ENCODE assay signal across 17 cellular contexts in the genomic region with DNA sequence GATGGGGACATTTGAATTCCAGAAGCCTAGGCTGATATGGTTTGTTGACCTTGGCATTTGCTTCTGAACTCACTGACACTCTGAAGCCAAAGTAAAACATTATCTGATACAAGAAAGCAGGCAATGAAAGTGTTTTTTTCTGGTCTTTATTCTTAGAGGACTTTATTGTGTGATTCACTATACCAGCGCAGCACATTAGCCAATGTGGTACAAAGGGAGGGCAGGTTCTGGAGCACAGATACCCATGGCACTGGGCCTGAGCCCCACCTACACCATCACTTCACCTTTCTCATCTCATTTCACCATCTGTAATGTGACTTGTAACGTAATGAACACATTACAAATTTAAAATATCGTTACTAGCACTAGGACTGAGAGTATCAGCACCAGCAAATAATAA.
DNase-seq lines count a peak whose midpoint lies in the region; ATAC-seq and TF ChIP-seq lines count a peak whose summit lies in the region.
"Had no signal": no experiment of that assay in that cellular context is flagged by ENCODE, and none has a peak within 500 bp of the region (broad histone marks: within the 10 kb centered on the region; RNA-seq: fewer than 3 reads in every experiment).

No MANE protein-coding gene starts in this region.

- no peaks in the 10 kb centered on the region for H3K36me3 ChIP-seq in PC-9 (ENCODE audit: low read depth)
- no peaks in the 10 kb centered on the region for H3K36me3 ChIP-seq in stomach
- H3K36me3 ChIP-seq: BLaER1 treated with 17β-estradiol and CSF1 and Interleukin-3, amounts not matched to agents 10 nM and 100 nM; esophagus squamous epithelium; lower lobe of right lung had no signal

- no TSS peak for BruUV-seq in PC-9 (replicated peaks; lab: Mats Ljungman, UMichigan)

- no peaks in the 10 kb centered on the region for H3K9me2 ChIP-seq in PC-9 (ENCODE audit: insufficient read depth)

- POLR2A ChIA-PET in PC-9 (lab: Charles Lee; ENCODE audit: unreplicated experiment): no interaction called here

- H3K4me3 Mint-ChIP-seq in activated naive CD8-positive, alpha-beta T cell treated with anti-CD3 and anti-CD28 coated beads for 36 hours: no peak overlapping the region
- H3K4me3 Mint-ChIP-seq: activated B cell treated with CpG ODN at 0.5 μM for 24 hours; activated naive CD4-positive, alpha-beta T cell treated with anti-CD3 and anti-CD28 coated beads, Interleukin-2, amount 10 ng/mL, durations not matched to agents 7 days and 5 days had no signal

- peak overlapping the region; percentile 96; the same call in 1 of the 2 replicates for H3K27ac ChIP-seq in PC-9
- peak overlapping the region; percentile 62 for H3K27ac ChIP-seq in cingulate gyrus (ENCODE audit: low read depth, low read length)
- peak overlapping the region in 4 of 5 donors; percentile 50 to 69 (median 64) for H3K27ac ChIP-seq in stomach
- H3K27ac ChIP-seq: lower lobe of right lung had no signal

- no peak for TF ChIP-seq EP300 in stomach (IDR thresholded peaks at IDR 0.05)

- H3K27me3 ChIP-seq in PC-9 (ENCODE audit: insufficient read depth, low read depth) (no peaks in the 10 kb centered on the region), stomach (no peaks in the 10 kb centered on the region)
- H3K27me3 ChIP-seq: BLaER1 treated with 17β-estradiol and CSF1 and Interleukin-3, amounts not matched to agents 10 nM and 100 nM; esophagus squamous epithelium had no signal

- H3K9me3 ChIP-seq in PC-9 (ENCODE audit: insufficient read depth, low read depth): peaks cover 7% of the 10 kb centered on the region; the same call in 1 of the 2 replicates
- H3K9me3 ChIP-seq in stomach: no peaks in the 10 kb centered on the region
- H3K9me3 ChIP-seq: esophagus squamous epithelium, lower lobe of right lung had no signal

- H3K4me2 ChIP-seq in PC-9: no peak overlapping the region

- TF ChIP-seq POLR2A in stomach (IDR thresholded peaks at IDR 0.05): no peak

- H3K27ac Mint-ChIP-seq in activated naive CD8-positive, alpha-beta T cell treated with anti-CD3 and anti-CD28 coated beads for 36 hours: no peak overlapping the region
- H3K27ac Mint-ChIP-seq: activated B cell treated with CpG ODN at 0.5 μM for 24 hours; activated naive CD4-positive, alpha-beta T cell treated with anti-CD3 and anti-CD28 coated beads, Interleukin-2, amount 10 ng/mL, durations not matched to agents 7 days and 5 days had no signal

- H3K4me1 ChIP-seq in PC-9 (replicated peaks; ENCODE audit: insufficient read depth): peaks cover 47% of the 10 kb centered on the region
- peaks cover 18 to 44% (median 20%) of the 10 kb centered on the region in 4 donors for H3K4me1 ChIP-seq in stomach

- no peaks in the 10 kb centered on the region for H3K36me3 Mint-ChIP-seq in activated naive CD8-positive, alpha-beta T cell treated with anti-CD3 and anti-CD28 coated beads for 36 hours
- H3K36me3 Mint-ChIP-seq: activated naive CD4-positive, alpha-beta T cell treated with anti-CD3 and anti-CD28 coated beads, Interleukin-2, amount 10 ng/mL, durations not matched to agents 7 days and 5 days had no signal

- no peaks in the 10 kb centered on the region for H4K20me1 ChIP-seq in PC-9 (ENCODE audit: insufficient read depth)
- H4K20me1 ChIP-seq: BLaER1 treated with 17β-estradiol and CSF1 and Interleukin-3, amounts not matched to agents 10 nM and 100 nM had no signal

- H3K9me3 Mint-ChIP-seq in activated naive CD8-positive, alpha-beta T cell treated with anti-CD3 and anti-CD28 coated beads for 36 hours: peaks cover 3% of the 10 kb centered on the region

- H3K4me1 Mint-ChIP-seq in activated naive CD8-positive, alpha-beta T cell treated with anti-CD3 and anti-CD28 coated beads for 36 hours: no peaks in the 10 kb centered on the region

- H3K27me3 Mint-ChIP-seq in activated naive CD8-positive, alpha-beta T cell treated with anti-CD3 and anti-CD28 coated beads for 36 hours: peaks cover 7% of the 10 kb centered on the region
- H3K27me3 Mint-ChIP-seq: activated B cell treated with CpG ODN at 0.5 μM for 24 hours; activated naive CD4-positive, alpha-beta T cell treated with anti-CD3 and anti-CD28 coated beads, Interleukin-2, amount 10 ng/mL, durations not matched to agents 7 days and 5 days had no signal

- intact Hi-C loops in PC-9 (cut with micrococcal nuclease; ENCODE audit: unreplicated experiment) (loop anchor here (5.0 kb wide), 1 partner anchor 220 kb away; a partner anchor contains a TSS), stomach (cut with DNase I; ENCODE audit: low total_unique reads) (no loop called here)

- no peak for TF ChIP-seq CTCF in PC-9 (conservative IDR thresholded peaks at IDR 0.05)
- TF ChIP-seq CTCF in stomach (IDR thresholded peaks at IDR 0.05): no peak

- WGBS in stomach, 5 donors: 26 to 60% (median 41%) methylated on average over 3 of the region's 3 CpGs

- H2AFZ ChIP-seq in PC-9: no peak overlapping the region

- DNase-seq in PC-9: no peak
- DNase-seq in left lobe of liver (ENCODE audit: low spot score): no peak
- DNase-seq in stomach: no peak
- no peak for DNase-seq in pons (ENCODE audit: low spot score)
- no peak for DNase-seq in activated naive CD8-positive, alpha-beta T cell treated with anti-CD3 and anti-CD28 coated beads for 36 hours
- no peak for DNase-seq in C1 segment of cervical spinal cord (lab: John Stamatoyannopoulos, UW)
- DNase-seq: activated B cell treated with CpG ODN at 0.5 μM for 24 hours; activated CD8-positive, alpha-beta memory T cell treated with anti-CD3 and anti-CD28 coated beads, Interleukin-2, amount 50 U/mL, for 4 hours; activated naive CD4-positive, alpha-beta T cell treated with anti-CD3 and anti-CD28 coated beads, Interleukin-2, amount 10 ng/mL, durations not matched to agents 7 days and 5 days; DMS79; esophagus squamous epithelium; KG1; lower lobe of right lung; NCI-H1436 treated with DMSO at 0.1 percent for 48 hours; NCI-H446 treated with DMSO at 0.1 percent for 48 hours had no signal

- no peaks in the 10 kb centered on the region for H3K79me2 ChIP-seq in PC-9 (ENCODE audit: low read depth)

- CTCF ChIA-PET in PC-9 (lab: Charles Lee): no interaction called here

- peaks cover 25% of the 10 kb centered on the region for H3F3A ChIP-seq in PC-9 (ENCODE audit: insufficient read depth, low read depth)

- H3K4me3 ChIP-seq in PC-9 (no peak overlapping the region), stomach (no peak overlapping the region)
- H3K4me3 ChIP-seq: BLaER1 treated with 17β-estradiol and CSF1 and Interleukin-3, amounts not matched to agents 10 nM and 100 nM; esophagus squamous epithelium; lower lobe of right lung had no signal

- ATAC-seq in left lobe of liver: peak; percentile 26
